In genomic region chr9:94168203-94169000, GRCh38 we compare ENCODE assay signal across 7 cellular contexts.
DNase-seq lines count a peak whose midpoint lies in the region; TF ChIP-seq lines count a peak whose summit lies in the region.

No MANE protein-coding gene starts in this region.

- H3K9me3 ChIP-seq in smooth muscle cell (replicated peaks; ENCODE audit: low read depth), result no peaks in the 10 kb centered on the region

- peaks cover 27% of the 10 kb centered on the region for H3K4me1 ChIP-seq in smooth muscle cell (ENCODE audit: low read depth)

- peaks cover 11% of the 10 kb centered on the region for H3K9me3 Mint-ChIP-seq in glutamatergic neuron (ENCODE audit: unreplicated experiment)

- H2AFZ ChIP-seq in smooth muscle cell (ENCODE audit: low read depth), result no peak overlapping the region

- peak overlapping the region; percentile 80 for H3K9ac ChIP-seq in smooth muscle cell (ENCODE audit: low read depth)

- peak overlapping the region; percentile 94 for H3K4me3 Mint-ChIP-seq in glutamatergic neuron (ENCODE audit: unreplicated experiment)

- H3K36me3 Mint-ChIP-seq in glutamatergic neuron (ENCODE audit: unreplicated experiment), result no peaks in the 10 kb centered on the region

- H3K27me3 Mint-ChIP-seq in glutamatergic neuron (ENCODE audit: unreplicated experiment), result peaks cover 7% of the 10 kb centered on the region

- TF ChIP-seq CTCF in VCaP (conservative IDR thresholded peaks at IDR 0.05) (no peak), glutamatergic neuron (IDR thresholded peaks at IDR 0.05; ENCODE audit: partially characterized antibody, unreplicated experiment) (no peak), smooth muscle cell (IDR thresholded peaks at IDR 0.05; ENCODE audit: borderline replicate concordance, insufficient read depth, poor library complexity, severe bottlenecking) (no peak)

- H3K27ac Mint-ChIP-seq in glutamatergic neuron (ENCODE audit: unreplicated experiment), result no peak overlapping the region

- 33% methylated on average over 10 of the region's 10 CpGs for WGBS in smooth muscle cell (ENCODE audit: low lambda C conversion rate)

- DNase-seq in H7 (no peak), glutamatergic neuron (no peak), smooth muscle cell (lab: John Stamatoyannopoulos, UW; ENCODE audit: unreplicated experiment) (no peak), cerebellum (ENCODE audit: low spot score) (no peak), hippocampal formation (lab: John Stamatoyannopoulos, UW) (no peak)
- DNase-seq in activated CD4-positive, CD25-positive, alpha-beta regulatory T cell treated with anti-CD3 and anti-CD28 coated beads, Interleukin-2, amount 50 U/mL, for 72 hours, result no peak

- H3K27ac ChIP-seq in VCaP, result peak overlapping the region; percentile 99
- H3K27ac ChIP-seq in smooth muscle cell (ENCODE audit: low read depth), result peak overlapping the region; percentile 100

- H3F3A ChIP-seq in smooth muscle cell (ENCODE audit: low read depth), result peaks cover 4% of the 10 kb centered on the region

- H3K27me3 ChIP-seq in H7 (ENCODE audit: control insufficient read depth, insufficient read depth, low read length), result no peaks in the 10 kb centered on the region
- no peaks in the 10 kb centered on the region for H3K27me3 ChIP-seq in smooth muscle cell (ENCODE audit: low read depth)

- no peaks in the 10 kb centered on the region; the same call in 1 of the 2 replicates for H3K36me3 ChIP-seq in H7 (replicated peaks; ENCODE audit: control insufficient read depth, insufficient read depth, low read length)
- no peaks in the 10 kb centered on the region for H3K36me3 ChIP-seq in smooth muscle cell (ENCODE audit: low read depth)

- peaks cover 64% of the 10 kb centered on the region for H3K79me2 ChIP-seq in smooth muscle cell (ENCODE audit: low read depth)

- H3K4me3 ChIP-seq in H7 (ENCODE audit: insufficient read depth, low read depth, low read length), result peak overlapping the region; percentile 89; the same call in 1 of the 2 replicates
- peak overlapping the region; percentile 88 for H3K4me3 ChIP-seq in smooth muscle cell

- H3K4me2 ChIP-seq in smooth muscle cell, result peak overlapping the region; percentile 92

- H4K20me1 ChIP-seq in smooth muscle cell (ENCODE audit: low read depth), result peaks cover 66% of the 10 kb centered on the region

- H3K4me1 Mint-ChIP-seq in glutamatergic neuron (ENCODE audit: low read depth, unreplicated experiment), result peaks cover 16% of the 10 kb centered on the region
